Comparison of ENCODE assay signal across 8 cellular contexts in genomic region chr1:37498872-37499617, GRCh38. TPM values are rescaled to one million over a fixed set of nuclear protein-coding genes. Genes with fewer than 3 reads are reported as not detected.
DNase-seq lines count a peak whose midpoint lies in the region; ATAC-seq lines count a peak whose summit lies in the region.

No MANE protein-coding gene starts in this region.

- DNase-seq in Ammon's horn (ENCODE audit: low spot score) (peak; percentile 66), NCI-H2081 (lab: John Stamatoyannopoulos, UW) (peak; percentile 57 to 89), dermis blood vessel endothelial cell (peak; percentile 85), midbrain (lab: John Stamatoyannopoulos, UW) (peak; percentile 44), germinal center (ENCODE audit: low spot score) (no peak), NCI-H1694 (lab: John Stamatoyannopoulos, UW) (no peak), NOMO-1 treated with dmso at 0.1 percent for 144 hours (lab: John Stamatoyannopoulos, UW; ENCODE audit: unreplicated experiment) (no peak)

- no peak for ATAC-seq in HG03135 (IDR thresholded peaks at IDR 0.05; ENCODE audit: unreplicated experiment)

RNA-seq across cellular contexts. Expression of gene MEAF6, which starts 15.5 kb away (rescaled TPM):
- total RNA-seq in dermis blood vessel endothelial cell, result 49.7 and 82.9 TPM in 2 replicates

RNA-seq across cellular contexts. Expression of gene ZC3H12A, which starts 24.7 kb away (rescaled TPM):
- total RNA-seq in dermis blood vessel endothelial cell, result 3.3 and 5.4 TPM in 2 replicates

RNA-seq across cellular contexts. Expression of gene SNIP1, which starts 55.0 kb away (rescaled TPM):
- 12.9 and 25.7 TPM in 2 replicates for total RNA-seq in dermis blood vessel endothelial cell

RNA-seq across cellular contexts. Expression of gene DNALI1, which starts 57.7 kb away (rescaled TPM):
- 0.37 and 0.51 TPM in 2 replicates for total RNA-seq in dermis blood vessel endothelial cell

Comparison
In these comparisons a context has a peak if more than half of its experiments do, and no peak if none do; other contexts are left out.
1. DNase-seq: peak in Ammon's horn (single experiment), NCI-H2081 (2 of 2), dermis blood vessel endothelial cell (single experiment) and midbrain (single experiment); none in germinal center (single experiment), NCI-H1694 (single experiment) and NOMO-1 treated with dmso at 0.1 percent for 144 hours (single experiment).